16 cellular contexts compared by ENCODE assay signal in genomic region chr6:124524821-124525220, GRCh38.
DNase-seq lines count a peak whose midpoint lies in the region; ATAC-seq and TF ChIP-seq lines count a peak whose summit lies in the region.
"Had no signal": no experiment of that assay in that cellular context is flagged by ENCODE, and none has a peak within 500 bp of the region (broad histone marks: within the 10 kb centered on the region; RNA-seq: fewer than 3 reads in every experiment).

No MANE protein-coding gene starts in this region.

- H3K27me3 Mint-ChIP-seq in brain, result no peaks in the 10 kb centered on the region

- peak overlapping the region in 4 of 5 experiments; percentile 12 to 48 (median 18) for H3K27ac Mint-ChIP-seq in brain
- H3K27ac Mint-ChIP-seq: CD14-positive monocyte; CD8-positive, alpha-beta T cell; GM23338 had no signal

- H3K9me3 ChIP-seq in neuron (ENCODE audit: low read length) (no peaks in the 10 kb centered on the region), Peyer's patch (no peaks in the 10 kb centered on the region)

- TF ChIP-seq CTCF in brain (conservative IDR thresholded peaks at IDR 0.05) (no peak), Peyer's patch (IDR thresholded peaks at IDR 0.05) (no peak)

- H3K4me1 ChIP-seq in neuron (ENCODE audit: insufficient read depth, low read length) (peaks cover 16% of the 10 kb centered on the region), Peyer's patch (no peaks in the 10 kb centered on the region)

- TF ChIP-seq POLR2A in Peyer's patch (IDR thresholded peaks at IDR 0.05), result no peak

- H3K4me1 Mint-ChIP-seq in brain, result peaks cover 16% of the 10 kb centered on the region
- H3K4me1 Mint-ChIP-seq: CD14-positive monocyte had no signal

- H3K27ac ChIP-seq in Peyer's patch, result no peak overlapping the region
- H3K27ac ChIP-seq: 22Rv1 had no signal

- no peaks in the 10 kb centered on the region for H3K36me3 Mint-ChIP-seq in brain
- H3K36me3 Mint-ChIP-seq: CD14-positive monocyte; CD8-positive, alpha-beta T cell had no signal

- H3K9me3 Mint-ChIP-seq in brain, result no peaks in the 10 kb centered on the region
- H3K9me3 Mint-ChIP-seq: GM23338 had no signal

- H3K4me3 Mint-ChIP-seq in brain, result peak overlapping the region in 3 of 5 experiments; percentile 3 to 38 (median 16)
- H3K4me3 Mint-ChIP-seq: CD14-positive monocyte; CD8-positive, alpha-beta T cell; GM23338 had no signal

- H3K27me3 ChIP-seq in neuron (ENCODE audit: insufficient read depth, low read length) (no peaks in the 10 kb centered on the region), Peyer's patch (no peaks in the 10 kb centered on the region)

- peak; percentile 10 for DNase-seq in NCI-H2227 (lab: John Stamatoyannopoulos, UW; ENCODE audit: unreplicated experiment)
- DNase-seq in NCI-H2227 treated with DMSO at 0.1 percent for 48 hours (lab: John Stamatoyannopoulos, UW), result no peak
- no peak for DNase-seq in Peyer's patch
- no peak for DNase-seq in NCI-H2081 treated with DMSO at 0.1 percent for 48 hours (lab: John Stamatoyannopoulos, UW)
- DNase-seq: CD8-positive, alpha-beta T cell; COR-L47; DMS153; DMS79 treated with DMSO at 0.1 percent for 48 hours; EL; H7 had no signal

- no peaks in the 10 kb centered on the region for H3K36me3 ChIP-seq in neuron (ENCODE audit: insufficient read depth, low read length)
- no peaks in the 10 kb centered on the region for H3K36me3 ChIP-seq in Peyer's patch

- H2AFZ ChIP-seq in neuron (ENCODE audit: low read depth, low read length), result peak overlapping the region; percentile 87
- H2AFZ ChIP-seq: GM23338 had no signal

- ATAC-seq in HG02970 (IDR thresholded peaks at IDR 0.05; ENCODE audit: low FRiP score, unreplicated experiment), result no peak
- ATAC-seq: CD8-positive, alpha-beta T cell; GM23338 had no signal

- no peak overlapping the region for H3K4me3 ChIP-seq in neuron (ENCODE audit: low read length)
- H3K4me3 ChIP-seq in Peyer's patch, result no peak overlapping the region
- H3K4me3 ChIP-seq: GM23338 had no signal
